In genomic region chr17:43645450-43645764, GRCh38 we compare ENCODE assay signal across 19 cellular contexts. TPM values are rescaled to one million over a fixed set of nuclear protein-coding genes. Genes with fewer than 3 reads are reported as not detected.
DNase-seq lines count a peak whose midpoint lies in the region; ATAC-seq, FAIRE-seq and TF ChIP-seq lines count a peak whose summit lies in the region.
"Had no signal": no experiment of that assay in that cellular context is flagged by ENCODE, and none has a peak within 500 bp of the region (broad histone marks: within the 10 kb centered on the region; RNA-seq: fewer than 3 reads in every experiment).

No MANE protein-coding gene starts in this region.

- H3K9me3 ChIP-seq in endothelial cell of umbilical vein (replicated peaks; ENCODE audit: control insufficient read depth, insufficient read depth, low read length) (no peaks in the 10 kb centered on the region), muscle layer of duodenum (ENCODE audit: control insufficient read depth in 1 of 2, low read length in 2 of 2) (no peaks in the 10 kb centered on the region), transverse colon (no peaks in the 10 kb centered on the region), Karpas-422 (ENCODE audit: low read length) (no peaks in the 10 kb centered on the region)
- H3K9me3 ChIP-seq: Caco-2 had no signal

- no peak for TF ChIP-seq EP300 in transverse colon (IDR thresholded peaks at IDR 0.05; ENCODE audit: low read depth)

- peak overlapping the region; percentile 60 for H3K4me3 Mint-ChIP-seq in activated naive CD4-positive, alpha-beta T cell treated with anti-CD3 and anti-CD28 coated beads, Interleukin-2, amount 50 U/mL, for 24 hours
- H3K4me3 Mint-ChIP-seq in activated naive CD4-positive, alpha-beta T cell treated with anti-CD3 and anti-CD28 coated beads, Interleukin-2, amount 10 ng/mL, durations not matched to agents 7 days and 5 days = no peak overlapping the region

- peaks cover 9% of the 10 kb centered on the region for H3K4me1 ChIP-seq in endothelial cell of umbilical vein (ENCODE audit: control insufficient read depth, extremely low read depth, insufficient read depth, low read length)
- H3K4me1 ChIP-seq in muscle layer of duodenum (ENCODE audit: control insufficient read depth in 1 of 2, insufficient read depth in 2 of 2, low read length in 2 of 2) = peaks cover 0 to 3% of the 10 kb centered on the region in 2 donors
- peaks cover 0 to 12% (median 4%) of the 10 kb centered on the region in 4 donors for H3K4me1 ChIP-seq in transverse colon
- peaks cover 5% of the 10 kb centered on the region for H3K4me1 ChIP-seq in Karpas-422 (ENCODE audit: low read length)

- H3K4me3 ChIP-seq in endothelial cell of umbilical vein (replicated peaks in 1 of 3; ENCODE audit: insufficient read depth in 1 of 3, low read depth in 1 of 3, low read length in 3 of 3) = peak overlapping the region in 1 of 3 experiments; percentile 35
- H3K4me3 ChIP-seq in muscle layer of duodenum (ENCODE audit: low read depth in 1 of 2, low read length in 2 of 2) = peak overlapping the region in 1 of 2 donors; percentile 58
- H3K4me3 ChIP-seq in transverse colon = peak overlapping the region in 1 of 4 donors; percentile 50
- H3K4me3 ChIP-seq in Karpas-422 (ENCODE audit: low read length) = no peak overlapping the region
- H3K4me3 ChIP-seq: SK-N-MC had no signal

- H3K9me1 ChIP-seq in endothelial cell of umbilical vein (replicated peaks; ENCODE audit: control insufficient read depth, extremely low read depth, insufficient read depth, low read length) = no peaks in the 10 kb centered on the region

- FAIRE-seq in endothelial cell of umbilical vein (lab: Jason Lieb, UNC) = no peak

- H3K27ac ChIP-seq in endothelial cell of umbilical vein (ENCODE audit: insufficient read depth, low read depth, low read length) = no peak overlapping the region
- H3K27ac ChIP-seq in muscle layer of duodenum (ENCODE audit: low read length) = peak overlapping the region; percentile 23
- H3K27ac ChIP-seq in transverse colon = peak overlapping the region; percentile 65 to 73 (median 66)
- H3K27ac ChIP-seq in Karpas-422 (ENCODE audit: low read length) = no peak overlapping the region
- H3K27ac ChIP-seq: SK-N-MC, WERI-Rb-1 had no signal

- CTCF ChIA-PET in activated naive CD4-positive, alpha-beta T cell treated with anti-CD3 and anti-CD28 coated beads, Interleukin-2, amount 10 ng/mL, durations not matched to agents 7 days and 5 days (lab: Charles Lee) = no interaction called here
- CTCF ChIA-PET in endothelial cell of umbilical vein (lab: Charles Lee) = interaction anchor here (0.8 to 1.1 kb wide), 2 partner anchors 52 to 54 kb away, joined by 3 read pairs; no protein-coding TSS in a partner anchor

- H3K4me2 ChIP-seq in endothelial cell of umbilical vein (ENCODE audit: insufficient read depth, low read length) (peak overlapping the region; percentile 86), Karpas-422 (ENCODE audit: low read depth, low read length, poor library complexity, severe bottlenecking) (no peak overlapping the region)

- H2AFZ ChIP-seq in endothelial cell of umbilical vein (ENCODE audit: low read depth, low read length) (peak overlapping the region; percentile 93), Karpas-422 (ENCODE audit: low read length) (no peak overlapping the region)

- intact Hi-C loops in endothelial cell of umbilical vein (cut with micrococcal nuclease) (no loop called here), transverse colon (cut with DNase I; ENCODE audit: low total_unique reads) (no loop called here), posterior vena cava (cut with DNase I) (loop anchor here in 1 of 2 donors (1.0 kb wide), 1 partner anchor 14 kb away; no protein-coding TSS in a partner anchor)

- TF ChIP-seq POLR2A in endothelial cell of umbilical vein (IDR thresholded peaks at IDR 0.05; ENCODE audit: low read depth, low read length) (no peak), transverse colon (IDR thresholded peaks at IDR 0.05) (no peak)

- H3K27me3 Mint-ChIP-seq in activated naive CD4-positive, alpha-beta T cell treated with anti-CD3 and anti-CD28 coated beads, Interleukin-2, amount 50 U/mL, for 24 hours = peaks cover 12% of the 10 kb centered on the region
- peaks cover 54% of the 10 kb centered on the region for H3K27me3 Mint-ChIP-seq in activated naive CD4-positive, alpha-beta T cell treated with anti-CD3 and anti-CD28 coated beads, Interleukin-2, amount 10 ng/mL, durations not matched to agents 7 days and 5 days

- no peaks in the 10 kb centered on the region for H3K36me3 Mint-ChIP-seq in activated naive CD4-positive, alpha-beta T cell treated with anti-CD3 and anti-CD28 coated beads, Interleukin-2, amount 50 U/mL, for 24 hours
- H3K36me3 Mint-ChIP-seq in activated naive CD4-positive, alpha-beta T cell treated with anti-CD3 and anti-CD28 coated beads, Interleukin-2, amount 10 ng/mL, durations not matched to agents 7 days and 5 days = peaks cover 3% of the 10 kb centered on the region

- H4K20me1 ChIP-seq in endothelial cell of umbilical vein (replicated peaks; ENCODE audit: control insufficient read depth, extremely low read depth, insufficient read depth, low read length) (no peaks in the 10 kb centered on the region), Karpas-422 (ENCODE audit: insufficient read depth, low read depth, low read length) (no peaks in the 10 kb centered on the region)

- H3K9me2 ChIP-seq in Karpas-422 (replicated peaks; ENCODE audit: insufficient read depth, low read length) = no peaks in the 10 kb centered on the region

- H3K9me3 Mint-ChIP-seq in activated naive CD4-positive, alpha-beta T cell treated with anti-CD3 and anti-CD28 coated beads, Interleukin-2, amount 50 U/mL, for 24 hours = no peaks in the 10 kb centered on the region
- H3K9me3 Mint-ChIP-seq in activated naive CD4-positive, alpha-beta T cell treated with anti-CD3 and anti-CD28 coated beads, Interleukin-2, amount 10 ng/mL, durations not matched to agents 7 days and 5 days = no peaks in the 10 kb centered on the region

- H3K36me3 ChIP-seq in endothelial cell of umbilical vein (ENCODE audit: control insufficient read depth in 2 of 2, extremely low read depth in 1 of 2, insufficient read depth in 2 of 2, low read length in 2 of 2) = no peaks in the 10 kb centered on the region
- no peaks in the 10 kb centered on the region for H3K36me3 ChIP-seq in muscle layer of duodenum (ENCODE audit: control insufficient read depth in 1 of 2, insufficient read depth in 2 of 2, low read length in 2 of 2)
- no peaks in the 10 kb centered on the region for H3K36me3 ChIP-seq in transverse colon
- no peaks in the 10 kb centered on the region for H3K36me3 ChIP-seq in Karpas-422 (ENCODE audit: insufficient read depth, low read length)
- H3K36me3 ChIP-seq: WERI-Rb-1 had no signal

- H3K27ac Mint-ChIP-seq in activated naive CD4-positive, alpha-beta T cell treated with anti-CD3 and anti-CD28 coated beads, Interleukin-2, amount 50 U/mL, for 24 hours = no peak overlapping the region
- no peak overlapping the region for H3K27ac Mint-ChIP-seq in activated naive CD4-positive, alpha-beta T cell treated with anti-CD3 and anti-CD28 coated beads, Interleukin-2, amount 10 ng/mL, durations not matched to agents 7 days and 5 days

- TF ChIP-seq CTCF in endothelial cell of umbilical vein (IDR thresholded peaks at IDR 0.05; ENCODE audit: extremely low read depth in 1 of 2, insufficient read depth in 1 of 2, low read depth in 1 of 2, low read length in 2 of 2) (no peak), transverse colon (IDR thresholded peaks at IDR 0.05) (no peak)

- BruUV-seq in endothelial cell of umbilical vein (replicated peaks; lab: Mats Ljungman, UMichigan) = no TSS peak

- H3K27me3 ChIP-seq in endothelial cell of umbilical vein (ENCODE audit: control insufficient read depth in 2 of 2, insufficient read depth in 2 of 2, low read length in 2 of 2) (peaks cover 0 to 2% of the 10 kb centered on the region in 2 experiments), muscle layer of duodenum (ENCODE audit: low read depth, low read length) (no peaks in the 10 kb centered on the region), transverse colon (peaks cover 33% of the 10 kb centered on the region), Karpas-422 (ENCODE audit: low read length) (no peaks in the 10 kb centered on the region)

- H3K4me1 Mint-ChIP-seq in activated naive CD4-positive, alpha-beta T cell treated with anti-CD3 and anti-CD28 coated beads, Interleukin-2, amount 50 U/mL, for 24 hours = peaks cover 40% of the 10 kb centered on the region
- H3K4me1 Mint-ChIP-seq in activated naive CD4-positive, alpha-beta T cell treated with anti-CD3 and anti-CD28 coated beads, Interleukin-2, amount 10 ng/mL, durations not matched to agents 7 days and 5 days = peaks cover 41% of the 10 kb centered on the region

- DNase-seq in activated naive CD4-positive, alpha-beta T cell treated with anti-CD3 and anti-CD28 coated beads, Interleukin-2, amount 10 ng/mL, durations not matched to agents 7 days and 5 days = no peak
- no peak for DNase-seq in endothelial cell of umbilical vein (ENCODE audit: low read depth, low spot score)
- DNase-seq in transverse colon = no peak
- DNase-seq in Karpas-422 = no peak
- no peak for DNase-seq in posterior vena cava (ENCODE audit: low spot score)
- DNase-seq: Caco-2; GF-D8; NCI-H1092; NCI-H226; stimulated activated naive CD8-positive, alpha-beta T cell treated with anti-CD3 and anti-CD28 coated beads, Interleukin-15, Interleukin-2, amounts not matched to agents 100 U/mL and 50 U/mL, for 24 hours; WERI-Rb-1 had no signal

- POLR2A ChIA-PET in endothelial cell of umbilical vein (lab: Charles Lee) = no interaction called here

- H3K9ac ChIP-seq in endothelial cell of umbilical vein (replicated peaks; ENCODE audit: extremely low read depth, insufficient read depth, low read length) (no peak overlapping the region), Karpas-422 (ENCODE audit: low read length) (no peak overlapping the region)

- dilution Hi-C loops in endothelial cell of umbilical vein (cut with MboI; ENCODE audit: extremely low pct_ligation_motif_present, low sequenced_read_pairs) = no loop called here

- no peak for ATAC-seq in GM18867 (IDR thresholded peaks at IDR 0.05; ENCODE audit: unreplicated experiment)
- ATAC-seq: HCT116; stimulated activated naive CD8-positive, alpha-beta T cell treated with anti-CD3 and anti-CD28 coated beads, Interleukin-15, Interleukin-2, amounts not matched to agents 100 U/mL and 50 U/mL, for 24 hours had no signal

- no peaks in the 10 kb centered on the region for H3K79me2 ChIP-seq in endothelial cell of umbilical vein (ENCODE audit: control insufficient read depth, insufficient read depth, low read length)
- H3K79me2 ChIP-seq in Karpas-422 (ENCODE audit: low read length) = no peaks in the 10 kb centered on the region

- in situ Hi-C loops in transverse colon (cut with MboI; ENCODE audit: low pct_ligation_motif_present in 1 of 4, low pct_unique_long_range_greater_than_20kb in 1 of 4, low sequenced_read_pairs in 3 of 4) = no loop called here

- WGBS in transverse colon (ENCODE audit: low coverage in 1 of 2), 2 donors = 67 to 89% methylated on average over 6 to 16 of the region's 16 CpGs

RNA-seq across cellular contexts. Expression of gene MEOX1, which starts 16.3 kb away (rescaled TPM):
- total RNA-seq in endothelial cell of umbilical vein = 0.14 TPM in 1 of 2 replicates, not detected in the other
- 0.05 and 0.06 TPM in 2 replicates for polyA plus RNA-seq in endothelial cell of umbilical vein
- polyA plus RNA-seq in endothelial cell of umbilical vein (2011; cell fraction: cytosol; rRNA removed) = 0.03 and 0.10 TPM in 2 replicates
- 0.07 and 0.21 TPM in 2 replicates for polyA plus RNA-seq in endothelial cell of umbilical vein (2011; cell fraction: nucleus; rRNA removed)
- polyA plus RNA-seq in endothelial cell of umbilical vein (2012) = 0.11 TPM in 1 of 2 replicates, not detected in the other
- polyA minus RNA-seq in endothelial cell of umbilical vein = 0.32 TPM in 1 of 2 replicates, not detected in the other
- 2.8 TPM for polyA minus RNA-seq in endothelial cell of umbilical vein (2011; cell fraction: cytosol; rRNA and poly(A)+ RNA removed)
- polyA minus RNA-seq in endothelial cell of umbilical vein (2011; cell fraction: nucleus; rRNA and poly(A)+ RNA removed) = not detected in 2 replicates
- total RNA-seq in transverse colon = 1 to 10 TPM in 1 of 4 donors, under 1 TPM in 2, not detected in 1; 0.32 to 4.5 (median 0.96) TPM
- not detected in 2 replicates for total RNA-seq in Karpas-422 (2014; rRNA removed; shearing (Covaris generic); ENCODE audit: low replicate concordance)
- 1 to 10 TPM; 6.7 to 7.7 TPM for total RNA-seq in posterior vena cava
- total RNA-seq: A172, HT1080, pulmonary artery endothelial cell had no signal

Comparison
In these comparisons a context has a peak if more than half of its experiments do, and no peak if none do; other contexts are left out.
1. H3K27ac ChIP-seq: peak in muscle layer of duodenum (single experiment) and transverse colon (4 of 4); none in endothelial cell of umbilical vein (single experiment) and Karpas-422 (single experiment).